In the genomic region with DNA sequence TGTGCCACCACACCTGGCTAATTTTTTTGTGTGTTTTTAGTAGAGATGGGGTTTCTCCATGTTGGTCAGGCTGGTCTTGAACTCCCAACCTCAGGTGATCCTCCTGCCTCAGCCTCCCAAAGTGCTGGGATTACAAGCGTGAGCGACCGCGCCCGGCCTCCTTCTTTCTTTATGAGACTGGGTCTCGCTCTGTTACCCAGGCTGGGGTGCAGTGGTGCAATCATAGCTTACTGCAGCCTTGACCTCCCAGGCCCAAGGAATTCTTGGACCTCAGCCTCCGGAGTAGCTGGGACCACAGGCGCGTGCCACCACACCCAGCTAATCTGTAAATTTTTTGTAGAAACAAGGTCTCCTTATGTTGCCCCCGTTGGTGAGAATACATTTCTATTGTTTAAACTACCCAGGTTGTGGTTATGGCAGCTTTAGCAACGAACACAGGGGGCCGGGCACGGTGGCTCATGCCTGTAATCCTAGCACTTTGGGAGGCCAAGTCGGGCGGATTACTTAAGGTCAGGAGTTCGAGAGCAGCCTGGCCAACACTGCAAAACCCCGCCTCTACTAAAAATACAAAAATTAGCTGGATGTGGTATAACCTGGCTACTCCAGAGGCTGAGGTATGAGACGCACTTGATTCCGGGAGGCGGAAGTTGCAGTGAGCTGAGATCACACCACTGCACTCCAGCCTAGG, we compare ENCODE assay signal across 8 cellular contexts. TPM values are rescaled to one million over a fixed set of nuclear protein-coding genes. Genes with fewer than 3 reads are reported as not detected.
A peak's percentile ranks its signal among the peaks of the same experiment; 100 is the strongest.
DNase-seq lines count a peak whose midpoint lies in the region; ATAC-seq and TF ChIP-seq lines count a peak whose summit lies in the region.
"Not testable (repeated sequence)": the region's sequence is repeated elsewhere in the genome, so short reads cannot be mapped to it uniquely, and the experiment has no call there.

No MANE protein-coding gene starts in this region.

- ATAC-seq in activated naive CD8-positive, alpha-beta T cell treated with anti-CD3 and anti-CD28 coated beads, Interleukin-2, amount 50 U/mL, for 24 hours: not testable (repeated sequence)
- ATAC-seq in left lobe of liver: peak; percentile 19

- H3K27ac ChIP-seq in KMS-11, ovary, testis: not testable (repeated sequence)

- H4K20me1 ChIP-seq in KMS-11 (ENCODE audit: insufficient read depth): not testable (repeated sequence)

- not testable (repeated sequence) for H3K9me3 Mint-ChIP-seq in CD14-positive monocyte; T-helper 1 cell treated with Interleukin-12 subunit alpha and Interleukin-12 subunit beta and Interleukin-4 antibody, amounts not matched to agents 30 μg/mL and 1 μg/mL, for 36 hours; activated naive CD8-positive, alpha-beta T cell treated with anti-CD3 and anti-CD28 coated beads, Interleukin-2, amount 50 U/mL, for 24 hours

- not testable (repeated sequence) for H3K27me3 ChIP-seq in KMS-11 (ENCODE audit: insufficient read depth, low read depth); ovary; testis

- H3K4me3 Mint-ChIP-seq in CD14-positive monocyte: peak overlapping the region; percentile 91 to 95
- H3K4me3 Mint-ChIP-seq in T-helper 1 cell treated with Interleukin-12 subunit alpha and Interleukin-12 subunit beta and Interleukin-4 antibody, amounts not matched to agents 30 μg/mL and 1 μg/mL, for 36 hours: peak overlapping the region; percentile 90
- H3K4me3 Mint-ChIP-seq in activated naive CD8-positive, alpha-beta T cell treated with anti-CD3 and anti-CD28 coated beads, Interleukin-2, amount 50 U/mL, for 24 hours: peak overlapping the region; percentile 97

- peak overlapping the region; percentile 88; the same call in 1 of the 2 replicates for H2AFZ ChIP-seq in KMS-11 (ENCODE audit: low read depth)

- TF ChIP-seq POLR2A in ovary (IDR thresholded peaks at IDR 0.05); testis (IDR thresholded peaks at IDR 0.05): not testable (repeated sequence)

- H3K9ac ChIP-seq in KMS-11: not testable (repeated sequence)

- not testable (repeated sequence) for H3K4me3 ChIP-seq in KMS-11 (IDR thresholded peaks at IDR 0.05; ENCODE audit: insufficient read depth, low read depth, low read length)
- H3K4me3 ChIP-seq in epithelial cell of proximal tubule (ENCODE audit: low read depth, low read length) (peak overlapping the region; percentile 96), ovary (peak overlapping the region; percentile 81), testis (peak overlapping the region; percentile 82 to 89)

- peaks cover 26% of the 10 kb centered on the region for H3K4me1 Mint-ChIP-seq in CD14-positive monocyte
- H3K4me1 Mint-ChIP-seq in T-helper 1 cell treated with Interleukin-12 subunit alpha and Interleukin-12 subunit beta and Interleukin-4 antibody, amounts not matched to agents 30 μg/mL and 1 μg/mL, for 36 hours (ENCODE audit: low read depth): peaks cover 16% of the 10 kb centered on the region
- H3K4me1 Mint-ChIP-seq in activated naive CD8-positive, alpha-beta T cell treated with anti-CD3 and anti-CD28 coated beads, Interleukin-2, amount 50 U/mL, for 24 hours: peaks cover 20% of the 10 kb centered on the region

- H3K36me3 ChIP-seq in KMS-11 (ENCODE audit: insufficient read depth); ovary; testis (ENCODE audit: low read depth, missing control alignments): not testable (repeated sequence)

- H3K4me2 ChIP-seq in KMS-11: peak overlapping the region; percentile 78

- intact Hi-C loops in CD14-positive monocyte (cut with micrococcal nuclease): loop anchor here in 1 of 2 donors (10.0 kb wide), 1 partner anchor 173 kb away; the partner anchor contains the start of gene PSMD9
- intact Hi-C loops in ovary (cut with DNase I); testis (cut with DNase I; ENCODE audit: low total_unique reads): not testable (repeated sequence)

- not testable (repeated sequence) for TF ChIP-seq EP300 in ovary (IDR thresholded peaks at IDR 0.05)

- H3K79me2 ChIP-seq in KMS-11 (ENCODE audit: insufficient read depth, low read depth): not testable (repeated sequence)

- DNase-seq in CD14-positive monocyte (ENCODE audit: low spot score); epithelial cell of proximal tubule (ENCODE audit: low read depth); left lobe of liver (ENCODE audit: low spot score); testis: not testable (repeated sequence)
- DNase-seq in activated naive CD8-positive, alpha-beta T cell treated with anti-CD3 and anti-CD28 coated beads, Interleukin-2, amount 50 U/mL, for 24 hours: peak; percentile 14
- peak in 1 of 5 donors; percentile 36 for DNase-seq in ovary

- H3K9me3 ChIP-seq in ovary, testis: not testable (repeated sequence)

- peak overlapping the region in 5 of 7 donors; percentile 92 to 98 (median 95) for H3K27ac Mint-ChIP-seq in CD14-positive monocyte
- H3K27ac Mint-ChIP-seq in T-helper 1 cell treated with Interleukin-12 subunit alpha and Interleukin-12 subunit beta and Interleukin-4 antibody, amounts not matched to agents 30 μg/mL and 1 μg/mL, for 36 hours: peak overlapping the region; percentile 92
- H3K27ac Mint-ChIP-seq in activated naive CD8-positive, alpha-beta T cell treated with anti-CD3 and anti-CD28 coated beads, Interleukin-2, amount 50 U/mL, for 24 hours: peak overlapping the region; percentile 85

- peaks cover 2 to 13% (median 4%) of the 10 kb centered on the region in 3 donors for H3K27me3 Mint-ChIP-seq in CD14-positive monocyte (ENCODE audit: low read depth in 3 of 3)
- H3K27me3 Mint-ChIP-seq in T-helper 1 cell treated with Interleukin-12 subunit alpha and Interleukin-12 subunit beta and Interleukin-4 antibody, amounts not matched to agents 30 μg/mL and 1 μg/mL, for 36 hours (ENCODE audit: low read depth); activated naive CD8-positive, alpha-beta T cell treated with anti-CD3 and anti-CD28 coated beads, Interleukin-2, amount 50 U/mL, for 24 hours: not testable (repeated sequence)

- WGBS in ovary, 3 donors: 50 to 60% (median 52%) methylated on average over 20 of the region's 20 CpGs
- 54 to 71% methylated on average over 20 of the region's 20 CpGs for WGBS in testis, 2 donors

- TF ChIP-seq CTCF in CD14-positive monocyte (IDR thresholded peaks at IDR 0.05); KMS-11 (conservative IDR thresholded peaks at IDR 0.05; ENCODE audit: low read depth, low read length); epithelial cell of proximal tubule (conservative IDR thresholded peaks at IDR 0.05; ENCODE audit: low read depth, low read length); ovary (IDR thresholded peaks at IDR 0.05); testis (IDR thresholded peaks at IDR 0.05): not testable (repeated sequence)

- H3K36me3 Mint-ChIP-seq in CD14-positive monocyte; T-helper 1 cell treated with Interleukin-12 subunit alpha and Interleukin-12 subunit beta and Interleukin-4 antibody, amounts not matched to agents 30 μg/mL and 1 μg/mL, for 36 hours (ENCODE audit: low read depth); activated naive CD8-positive, alpha-beta T cell treated with anti-CD3 and anti-CD28 coated beads, Interleukin-2, amount 50 U/mL, for 24 hours (ENCODE audit: low read depth): not testable (repeated sequence)

- H3K4me1 ChIP-seq in KMS-11 (ENCODE audit: low read depth, poor library complexity, severe bottlenecking); ovary (ENCODE audit: insufficient read depth): not testable (repeated sequence)
- H3K4me1 ChIP-seq in testis: peaks cover 19% of the 10 kb centered on the region

RNA-seq across cellular contexts. Expression of gene TMEM120B, which starts 1.2 kb away (rescaled TPM):
- polyA plus RNA-seq in CD14-positive monocyte (1 to 10 TPM in 1 of 2 donors, under 1 TPM in 1; 0.65 to 1.1 TPM), ovary (1 to 10 TPM; 4.7 to 5.6 TPM), testis (ENCODE audit: insufficient read depth, low read depth, low replicate concordance) (4.9 TPM)
- total RNA-seq in epithelial cell of proximal tubule (5.5 and 12.4 TPM in 2 replicates), left lobe of liver (5.6 TPM), ovary (10 to 100 TPM in 4 of 7 donors, 1 to 10 TPM in 3; 2.0 to 15.3 (median 10.1) TPM), testis (10 to 100 TPM; 16.9 to 17.2 TPM)

RNA-seq across cellular contexts. Expression of gene MORN3, which starts 41.9 kb away (rescaled TPM):
- not detected for polyA plus RNA-seq in CD14-positive monocyte
- 0.81 TPM in 1 of 2 replicates, not detected in the other for total RNA-seq in epithelial cell of proximal tubule
- total RNA-seq in left lobe of liver: not detected
- total RNA-seq in ovary: 1 to 10 TPM in 2 of 7 donors, under 1 TPM in 5; 0.08 to 3.2 (median 0.65) TPM
- 1 to 10 TPM in 1 of 2 donors, under 1 TPM in 1; 0.65 to 1.2 TPM for polyA plus RNA-seq in ovary
- total RNA-seq in testis: 10 to 100 TPM in 1 of 2 donors, 1 to 10 TPM in 1; 8.3 to 46.1 TPM
- polyA plus RNA-seq in testis (ENCODE audit: insufficient read depth, low read depth, low replicate concordance): 85.9 TPM
